ENCODE assay signal across 1 cellular context in genomic region chr12:114500775-114501473, GRCh38.
TF ChIP-seq lines count a peak whose summit lies in the region.

No MANE protein-coding gene starts in this region.

TF ChIP-seq in H1, 55 proteins besides CTCF, POLR2A, EP300 and RAD21:
- TF ChIP-seq PHF8 (conservative IDR thresholded peaks at IDR 0.05; ENCODE audit: low read depth, low read length) (no peak), SUZ12 (IDR thresholded peaks at IDR 0.05; ENCODE audit: low read length) (peak; percentile 72; the same call in 1 of the 2 replicates), TAF1 (IDR thresholded peaks at IDR 0.05; ENCODE audit: low read depth, low read length) (no peak)
TF ChIP-seq in H1: peak in this region for 1.
